Comparison of ENCODE assay signal across 1 cellular context in the genomic region with DNA sequence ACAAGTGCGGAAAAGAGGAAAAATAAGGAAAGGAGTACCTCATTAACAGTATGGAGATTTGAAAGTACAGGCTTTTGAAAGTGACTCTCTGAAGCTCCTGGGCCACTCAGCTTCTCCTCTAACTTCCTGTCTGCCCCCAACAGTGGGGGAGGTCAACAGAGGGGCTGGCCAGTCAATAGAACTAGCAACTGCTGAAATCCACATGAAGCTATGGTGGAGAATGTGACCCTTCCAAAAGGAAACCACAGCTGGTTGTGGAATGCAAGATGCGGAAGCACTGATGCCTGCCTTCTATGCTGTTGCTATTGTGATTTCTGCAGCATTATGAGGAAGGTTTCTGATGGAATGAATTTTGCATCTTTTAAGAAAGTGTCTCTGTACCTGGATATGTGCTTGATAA.
TF ChIP-seq lines count a peak whose summit lies in the region.

No MANE protein-coding gene starts in this region.

TF ChIP-seq in GM12878, 131 proteins besides CTCF, POLR2A, EP300 and RAD21 (continued from another document):
- TF ChIP-seq, protein P1, sequence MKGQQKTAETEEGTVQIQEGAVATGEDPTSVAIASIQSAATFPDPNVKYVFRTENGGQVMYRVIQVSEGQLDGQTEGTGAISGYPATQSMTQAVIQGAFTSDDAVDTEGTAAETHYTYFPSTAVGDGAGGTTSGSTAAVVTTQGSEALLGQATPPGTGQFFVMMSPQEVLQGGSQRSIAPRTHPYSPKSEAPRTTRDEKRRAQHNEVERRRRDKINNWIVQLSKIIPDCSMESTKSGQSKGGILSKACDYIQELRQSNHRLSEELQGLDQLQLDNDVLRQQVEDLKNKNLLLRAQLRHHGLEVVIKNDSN (IDR thresholded peaks at IDR 0.05; ENCODE audit: borderline replicate concordance, extremely low read length, insufficient read depth, low read depth, low read length), result no peak
- TF ChIP-seq, protein P2, sequence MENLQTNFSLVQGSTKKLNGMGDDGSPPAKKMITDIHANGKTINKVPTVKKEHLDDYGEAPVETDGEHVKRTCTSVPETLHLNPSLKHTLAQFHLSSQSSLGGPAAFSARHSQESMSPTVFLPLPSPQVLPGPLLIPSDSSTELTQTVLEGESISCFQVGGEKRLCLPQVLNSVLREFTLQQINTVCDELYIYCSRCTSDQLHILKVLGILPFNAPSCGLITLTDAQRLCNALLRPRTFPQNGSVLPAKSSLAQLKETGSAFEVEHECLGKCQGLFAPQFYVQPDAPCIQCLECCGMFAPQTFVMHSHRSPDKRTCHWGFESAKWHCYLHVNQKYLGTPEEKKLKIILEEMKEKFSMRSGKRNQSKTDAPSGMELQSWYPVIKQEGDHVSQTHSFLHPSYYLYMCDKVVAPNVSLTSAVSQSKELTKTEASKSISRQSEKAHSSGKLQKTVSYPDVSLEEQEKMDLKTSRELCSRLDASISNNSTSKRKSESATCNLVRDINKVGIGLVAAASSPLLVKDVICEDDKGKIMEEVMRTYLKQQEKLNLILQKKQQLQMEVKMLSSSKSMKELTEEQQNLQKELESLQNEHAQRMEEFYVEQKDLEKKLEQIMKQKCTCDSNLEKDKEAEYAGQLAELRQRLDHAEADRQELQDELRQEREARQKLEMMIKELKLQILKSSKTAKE (IDR thresholded peaks at IDR 0.05; ENCODE audit: low read depth, poor library complexity, severe bottlenecking), result no peak
- TF ChIP-seq RBBP5 (conservative IDR thresholded peaks at IDR 0.05), result no peak
- TF ChIP-seq POLR2AphosphoS5 (IDR thresholded peaks at IDR 0.05; ENCODE audit: low read length), result no peak
- no peak for TF ChIP-seq MTA2 (IDR thresholded peaks at IDR 0.05; ENCODE audit: low read depth)
- no peak for TF ChIP-seq MXI1 (IDR thresholded peaks at IDR 0.05; ENCODE audit: low read depth, low read length)
TF ChIP-seq in GM12878: peak in this region for 0.
